9 cellular contexts compared by ENCODE assay signal in genomic region chr6:37019065-37019450, GRCh38. TPM values are rescaled to one million over a fixed set of nuclear protein-coding genes. Genes with fewer than 3 reads are reported as not detected.
A peak's percentile ranks its signal among the peaks of the same experiment; 100 is the strongest.
DNase-seq lines count a peak whose midpoint lies in the region; TF ChIP-seq lines count a peak whose summit lies in the region.
"Had no signal": no experiment of that assay in that cellular context is flagged by ENCODE, and none has a peak within 500 bp of the region (broad histone marks: within the 10 kb centered on the region; RNA-seq: fewer than 3 reads in every experiment).

No MANE protein-coding gene starts in this region.

- no peaks in the 10 kb centered on the region for H3K4me1 ChIP-seq in trophoblast cell (ENCODE audit: control insufficient read depth in 1 of 2, insufficient read depth in 2 of 2, low read length in 2 of 2)

- H3K18ac ChIP-seq in trophoblast cell (ENCODE audit: low read length), result no peak overlapping the region

- no peak overlapping the region for H3K4me3 Mint-ChIP-seq in activated naive CD8-positive, alpha-beta T cell
- no peak overlapping the region for H3K4me3 Mint-ChIP-seq in nephron
- no peak overlapping the region for H3K4me3 Mint-ChIP-seq in osteocyte (ENCODE audit: unreplicated experiment)
- H3K4me3 Mint-ChIP-seq: neural crest cell had no signal

- H4K91ac ChIP-seq in trophoblast cell (ENCODE audit: low read depth, low read length), result no peak overlapping the region

- H3K27ac Mint-ChIP-seq in activated naive CD8-positive, alpha-beta T cell, result peak overlapping the region; percentile 12
- H3K27ac Mint-ChIP-seq in nephron, result peak overlapping the region in 2 of 3 experiments; percentile 17 to 77
- H3K27ac Mint-ChIP-seq in osteocyte (ENCODE audit: unreplicated experiment), result no peak overlapping the region

- H3K27ac ChIP-seq in trophoblast cell (ENCODE audit: low read depth, low read length), result no peak overlapping the region

- H3K36me3 Mint-ChIP-seq in activated naive CD8-positive, alpha-beta T cell, result no peaks in the 10 kb centered on the region
- H3K36me3 Mint-ChIP-seq in nephron (ENCODE audit: low read depth) (no peaks in the 10 kb centered on the region), osteocyte (ENCODE audit: unreplicated experiment) (no peaks in the 10 kb centered on the region)

- H2BK5ac ChIP-seq in trophoblast cell (ENCODE audit: low read depth, low read length, poor library complexity), result no peak overlapping the region

- TF ChIP-seq CTCF in nephron (IDR thresholded peaks at IDR 0.05; ENCODE audit: unreplicated experiment in 3 of 3) (no peak), osteocyte (IDR thresholded peaks at IDR 0.05) (no peak)

- H3K27me3 Mint-ChIP-seq in activated naive CD8-positive, alpha-beta T cell, result no peaks in the 10 kb centered on the region
- peaks cover 9% of the 10 kb centered on the region for H3K27me3 Mint-ChIP-seq in nephron (ENCODE audit: low read depth)
- H3K27me3 Mint-ChIP-seq in osteocyte (ENCODE audit: unreplicated experiment), result no peaks in the 10 kb centered on the region

- peaks cover 5% of the 10 kb centered on the region for H3K9me3 ChIP-seq in trophoblast cell (ENCODE audit: insufficient read depth, low read depth, low read length)

- H3K4ac ChIP-seq in trophoblast cell (ENCODE audit: low read depth, low read length), result no peak overlapping the region

- H3K79me2 ChIP-seq in trophoblast cell (ENCODE audit: control insufficient read depth, insufficient read depth, low read length, poor library complexity), result no peaks in the 10 kb centered on the region

- no peak overlapping the region for H3K9ac ChIP-seq in trophoblast cell (ENCODE audit: low read length)

- H4K12ac ChIP-seq in trophoblast cell (ENCODE audit: low read depth, low read length), result no peak overlapping the region

- H2AK5ac ChIP-seq in trophoblast cell (ENCODE audit: low read length), result no peak overlapping the region

- H3K9me3 Mint-ChIP-seq in activated naive CD8-positive, alpha-beta T cell (ENCODE audit: low read depth), result no peaks in the 10 kb centered on the region
- H3K9me3 Mint-ChIP-seq in nephron (no peaks in the 10 kb centered on the region), osteocyte (ENCODE audit: unreplicated experiment) (no peaks in the 10 kb centered on the region)
- H3K9me3 Mint-ChIP-seq: neural crest cell had no signal

- no peaks in the 10 kb centered on the region for H3K36me3 ChIP-seq in trophoblast cell (ENCODE audit: control insufficient read depth in 1 of 2, insufficient read depth in 2 of 2, low read length in 2 of 2)

- no peak overlapping the region for H3K4me2 ChIP-seq in trophoblast cell (ENCODE audit: low read length)

- no peaks in the 10 kb centered on the region for H3K27me3 ChIP-seq in trophoblast cell (ENCODE audit: insufficient read depth, low read length)

- DNase-seq in DMS53 treated with DMSO at 0.1 percent for 48 hours (lab: John Stamatoyannopoulos, UW; ENCODE audit: unreplicated experiment) (peak; percentile 45), NCI-H146 treated with DMSO at 0.1 percent for 48 hours (lab: John Stamatoyannopoulos, UW; ENCODE audit: unreplicated experiment) (peak; percentile 35), middle frontal gyrus (ENCODE audit: extremely low spot score, low spot score) (no peak), osteocyte (ENCODE audit: extremely low spot score, unreplicated experiment) (no peak), trophoblast cell (no peak)

- no peaks in the 10 kb centered on the region for H3K79me1 ChIP-seq in trophoblast cell (ENCODE audit: low read length)

- H2BK12ac ChIP-seq in trophoblast cell (ENCODE audit: low read length), result no peak overlapping the region

- peaks cover 43% of the 10 kb centered on the region for H3K4me1 Mint-ChIP-seq in activated naive CD8-positive, alpha-beta T cell (ENCODE audit: low read depth)
- H3K4me1 Mint-ChIP-seq in nephron, result peaks cover 19% of the 10 kb centered on the region
- peaks cover 13% of the 10 kb centered on the region for H3K4me1 Mint-ChIP-seq in osteocyte (ENCODE audit: unreplicated experiment)

- H2AFZ ChIP-seq in trophoblast cell (ENCODE audit: insufficient read depth, low read length, poor library complexity), result no peak overlapping the region

- no peak overlapping the region for H3K4me3 ChIP-seq in trophoblast cell (ENCODE audit: low read depth, low read length)

- H2BK120ac ChIP-seq in trophoblast cell (ENCODE audit: insufficient read depth, low read length, poor library complexity), result no peak overlapping the region

- no peak overlapping the region for H3K14ac ChIP-seq in trophoblast cell (ENCODE audit: low read length)

- WGBS in trophoblast cell (ENCODE audit: extremely low coverage, insufficient coverage, insufficient read length), result no CpG with 5 or more reads among the region's 2 CpGs

- H3K23ac ChIP-seq in trophoblast cell (ENCODE audit: low read length), result no peak overlapping the region

- no peak overlapping the region for H4K8ac ChIP-seq in trophoblast cell (ENCODE audit: low read depth, low read length)

RNA-seq across cellular contexts. Expression of gene FGD2, which starts 13.6 kb away (rescaled TPM):
- not detected in 2 replicates for total RNA-seq in osteocyte
- not detected in 2 replicates for polyA plus RNA-seq in trophoblast cell (2013)
- total RNA-seq: epithelial cell of proximal tubule, neural crest cell had no signal

RNA-seq across cellular contexts. Expression of gene MTCH1, which starts 33.1 kb away (rescaled TPM):
- 175 and 180 TPM in 2 replicates for total RNA-seq in osteocyte
- 96.9 and 97.4 TPM in 2 replicates for polyA plus RNA-seq in trophoblast cell (2013)

Comparison
In these comparisons a context has a peak if more than half of its experiments do, and no peak if none do; other contexts are left out.
1. DNase-seq: peak in DMS53 treated with DMSO at 0.1 percent for 48 hours (single experiment) and NCI-H146 treated with DMSO at 0.1 percent for 48 hours (single experiment); none in middle frontal gyrus (single experiment), osteocyte (single experiment) and trophoblast cell (0 of 2).